Comparison of ENCODE assay signal across 2 cellular contexts in genomic region chr5:37696190-37697021, GRCh38.
A peak's percentile ranks its signal among the peaks of the same experiment; 100 is the strongest.
TF ChIP-seq lines count a peak whose summit lies in the region.

No MANE protein-coding gene starts in this region.

TF ChIP-seq in A549, 52 proteins besides CTCF, POLR2A, EP300 and RAD21 (continued from another document):
- TF ChIP-seq HMGXB4 (CRISPR knock-in tag; IDR thresholded peaks at IDR 0.05; ENCODE audit: borderline replicate concordance) (no peak), JUNB (IDR thresholded peaks at IDR 0.05) (no peak), MAX (IDR thresholded peaks at IDR 0.05) (no peak), ATOH8 (CRISPR knock-in tag; IDR thresholded peaks at IDR 0.05; ENCODE audit: low read depth) (no peak), PHF8 (IDR thresholded peaks at IDR 0.05; ENCODE audit: borderline replicate concordance, low read depth) (no peak), CBX2 (IDR thresholded peaks at IDR 0.05; ENCODE audit: borderline replicate concordance, low read depth) (no peak)

TF ChIP-seq in HEK293, 187 proteins besides CTCF, POLR2A, EP300 and RAD21 (continued from another document and continues in another):
- TF ChIP-seq ZNF488 (tag by site-specific recombination; IDR thresholded peaks at IDR 0.05) (no peak), ZFP37 (tag by site-specific recombination; IDR thresholded peaks at IDR 0.05) (peak; percentile 17; the same call in 1 of the 2 replicates), ZNF211 (tag by site-specific recombination; IDR thresholded peaks at IDR 0.05; ENCODE audit: low read depth) (no peak), ZNF2 (tag by site-specific recombination; IDR thresholded peaks at IDR 0.05) (no peak), ZNF423 (tag by site-specific recombination; IDR thresholded peaks at IDR 0.05) (no peak), ZNF843 (tag by site-specific recombination; IDR thresholded peaks at IDR 0.05) (0 out of 2 replicates have a peak, but pooled peaks have one; percentile 37), PRDM6 (tag by site-specific recombination; IDR thresholded peaks at IDR 0.05) (peak; percentile 40), KLF8 (tag by site-specific recombination; IDR thresholded peaks at IDR 0.05) (peak; percentile 57; the same call in 1 of the 2 replicates), PBX3 (CRISPR knock-in tag; IDR thresholded peaks at IDR 0.05) (no peak), REPIN1 (tag by site-specific recombination; IDR thresholded peaks at IDR 0.05; ENCODE audit: low read depth) (no peak), ZNF660 (tag by site-specific recombination; IDR thresholded peaks at IDR 0.05) (no peak), SCRT2 (tag by site-specific recombination; IDR thresholded peaks at IDR 0.05) (peak; percentile 94), ZBTB48 (tag by site-specific recombination; IDR thresholded peaks at IDR 0.05) (peak; percentile 15; the same call in 1 of the 2 replicates), GLIS2 (tag by site-specific recombination; IDR thresholded peaks at IDR 0.05) (peak; percentile 39), ZNF362 (tag by site-specific recombination; IDR thresholded peaks at IDR 0.05) (peak; percentile 92), ZNF692 (tag by site-specific recombination; IDR thresholded peaks at IDR 0.05) (peak; percentile 36; the same call in 1 of the 2 replicates), ZNF510 (tag by site-specific recombination; IDR thresholded peaks at IDR 0.05; ENCODE audit: insufficient replicate concordance) (no peak), PRDM1 (tag by site-specific recombination; IDR thresholded peaks at IDR 0.05) (0 out of 2 replicates have a peak, but pooled peaks have one; percentile 26), BCL11A (tag by site-specific recombination; IDR thresholded peaks at IDR 0.05; ENCODE audit: low read depth) (0 out of 2 replicates have a peak, but pooled peaks have one; percentile 8), ZNF121 (tag by site-specific recombination; IDR thresholded peaks at IDR 0.05) (no peak), MEIS1 (CRISPR knock-in tag; IDR thresholded peaks at IDR 0.05; ENCODE audit: borderline replicate concordance) (no peak), EGR2 (tag by site-specific recombination; IDR thresholded peaks at IDR 0.05; ENCODE audit: low read depth) (no peak), HIC1 (tag by site-specific recombination; IDR thresholded peaks at IDR 0.05) (no peak; the same call in 1 of the 2 replicates), ZEB2 (tag by site-specific recombination; IDR thresholded peaks at IDR 0.05) (peak; percentile 63; the same call in 1 of the 2 replicates), ZNF366 (tag by site-specific recombination; conservative IDR thresholded peaks at IDR 0.05) (peak; percentile 92), ZNF394 (tag by site-specific recombination; IDR thresholded peaks at IDR 0.05; ENCODE audit: borderline replicate concordance) (0 out of 2 replicates have a peak, but pooled peaks have one; percentile 19), PRDM10 (tag by site-specific recombination; IDR thresholded peaks at IDR 0.05) (peak; percentile 89), TSHZ1 (tag by site-specific recombination; IDR thresholded peaks at IDR 0.05; ENCODE audit: borderline replicate concordance) (peak; percentile 40), SP7 (tag by site-specific recombination; IDR thresholded peaks at IDR 0.05) (peak; percentile 78), ZNF791 (tag by site-specific recombination; IDR thresholded peaks at IDR 0.05) (no peak), ZNF24 (tag by site-specific recombination; IDR thresholded peaks at IDR 0.05) (peak; percentile 57; the same call in 1 of the 2 replicates), ZNF184 (tag by site-specific recombination; IDR thresholded peaks at IDR 0.05) (peak; percentile 19; the same call in 1 of the 2 replicates), ZNF664 (tag by site-specific recombination; IDR thresholded peaks at IDR 0.05) (no peak), ZNF501 (tag by site-specific recombination; IDR thresholded peaks at IDR 0.05) (0 out of 2 replicates have a peak, but pooled peaks have one; percentile 45), ZNF280C (tag by site-specific recombination; IDR thresholded peaks at IDR 0.05) (no peak), ZNF830 (tag by site-specific recombination; IDR thresholded peaks at IDR 0.05; ENCODE audit: low read depth) (no peak), ZNF629 (tag by site-specific recombination; IDR thresholded peaks at IDR 0.05) (peak; percentile 78), FEZF1 (tag by site-specific recombination; IDR thresholded peaks at IDR 0.05) (peak; percentile 37; the same call in 1 of the 2 replicates), SP3 (tag by site-specific recombination; IDR thresholded peaks at IDR 0.05) (no peak; the same call in 1 of the 2 replicates), ZNF544 (tag by site-specific recombination; IDR thresholded peaks at IDR 0.05) (no peak), SP2 (tag by site-specific recombination; IDR thresholded peaks at IDR 0.05) (no peak), ZNF10 (tag by site-specific recombination; IDR thresholded peaks at IDR 0.05) (peak; percentile 38; the same call in 1 of the 2 replicates)
